Comparison of ENCODE assay signal across 18 cellular contexts in genomic region chr6:5219292-5219691, GRCh38. TPM values are rescaled to one million over a fixed set of nuclear protein-coding genes. Genes with fewer than 3 reads are reported as not detected.
DNase-seq lines count a peak whose midpoint lies in the region; ATAC-seq lines count a peak whose summit lies in the region.
"Had no signal": no experiment of that assay in that cellular context is flagged by ENCODE, and none has a peak within 500 bp of the region (broad histone marks: within the 10 kb centered on the region; RNA-seq: fewer than 3 reads in every experiment).

No MANE protein-coding gene starts in this region.

- no peaks in the 10 kb centered on the region for H3K9me3 ChIP-seq in BLaER1

- H3K27me3 ChIP-seq in BLaER1 = no peaks in the 10 kb centered on the region

- H3K4me2 ChIP-seq in BLaER1 = peak overlapping the region; percentile 30
- H3K4me2 ChIP-seq: GM23338 had no signal

- H4K20me1 ChIP-seq in BLaER1 = no peaks in the 10 kb centered on the region

- peaks cover 19% of the 10 kb centered on the region for H3K4me1 ChIP-seq in BLaER1

- no peak overlapping the region for H3K9ac ChIP-seq in BLaER1

- ATAC-seq in HG03025 (IDR thresholded peaks at IDR 0.05; ENCODE audit: low FRiP score, unreplicated experiment) = no peak
- ATAC-seq in HG03039 (IDR thresholded peaks at IDR 0.05; ENCODE audit: unreplicated experiment) = no peak
- ATAC-seq in GM18502 (IDR thresholded peaks at IDR 0.05; ENCODE audit: poor library complexity, unreplicated experiment) = no peak
- ATAC-seq: GM23338, PC-3 had no signal

- peak; percentile 51 for DNase-seq in M059J (ENCODE audit: low read depth)
- peak; percentile 49 for DNase-seq in dedifferentiated amniotic fluid mesenchymal stem cell (ENCODE audit: extremely low spot score)
- DNase-seq in renal cortical epithelial cell (ENCODE audit: low read depth) = peak; percentile 63
- no peak for DNase-seq in NCI-H146 (lab: John Stamatoyannopoulos, UW)
- DNase-seq: 8988T; Calu3; CD4-positive, alpha-beta memory T cell; HCEC 1CT; NCI-H1105 treated with DMSO at 0.1 percent for 48 hours; NCI-H187; NCI-H2107; NCI-H510A treated with DMSO at 0.1 percent for 48 hours; PC-3 had no signal

- H3K36me3 ChIP-seq in BLaER1 = peaks cover 20% of the 10 kb centered on the region

- H3K27ac ChIP-seq in BLaER1 = no peak overlapping the region

- no peak overlapping the region for H3K4me3 ChIP-seq in BLaER1
- H3K4me3 ChIP-seq: GM23338 had no signal

RNA-seq across cellular contexts. Expression of gene LYRM4, which starts 41.5 kb away (rescaled TPM):
- 25.7 and 29.0 TPM in 2 replicates for total RNA-seq in M059J (2014; rRNA removed; shearing (Covaris generic))
- 17.1 and 27.4 TPM in 2 replicates for total RNA-seq in renal cortical epithelial cell

RNA-seq across cellular contexts. Expression of gene FARS2, which starts 42.0 kb away (rescaled TPM):
- 24.7 and 28.2 TPM in 2 replicates for total RNA-seq in M059J (2014; rRNA removed; shearing (Covaris generic))
- total RNA-seq in renal cortical epithelial cell = 27.9 and 28.1 TPM in 2 replicates
